ENCODE assay signal across 14 cellular contexts in genomic region chr10:64396105-64396504, GRCh38.
DNase-seq lines count a peak whose midpoint lies in the region; ATAC-seq and TF ChIP-seq lines count a peak whose summit lies in the region.
"Had no signal": no experiment of that assay in that cellular context is flagged by ENCODE, and none has a peak within 500 bp of the region (broad histone marks: within the 10 kb centered on the region; RNA-seq: fewer than 3 reads in every experiment).

No MANE protein-coding gene starts in this region.

- H3K4me1 ChIP-seq in transverse colon: no peaks in the 10 kb centered on the region
- H3K4me1 ChIP-seq in esophagus muscularis mucosa: peaks cover 0 to 6% (median 2%) of the 10 kb centered on the region in 4 donors
- H3K4me1 ChIP-seq: HAP-1, left ventricle myocardium inferior had no signal

- TF ChIP-seq POLR2A in transverse colon (IDR thresholded peaks at IDR 0.05): no peak
- TF ChIP-seq POLR2A in esophagus muscularis mucosa (IDR thresholded peaks at IDR 0.05; ENCODE audit: low read depth): no peak

- no peaks in the 10 kb centered on the region for H3K27me3 ChIP-seq in transverse colon
- no peaks in the 10 kb centered on the region for H3K27me3 ChIP-seq in esophagus muscularis mucosa

- intact Hi-C loops in transverse colon (cut with DNase I; ENCODE audit: low total_unique reads) (no loop called here), Right ventricle myocardium inferior (cut with DNase I) (no loop called here), esophagus muscularis mucosa (cut with DNase I) (no loop called here)

- in situ Hi-C loops in transverse colon (cut with MboI; ENCODE audit: low pct_ligation_motif_present in 1 of 4, low pct_unique_long_range_greater_than_20kb in 1 of 4, low sequenced_read_pairs in 3 of 4): no loop called here

- TF ChIP-seq EP300 in transverse colon (IDR thresholded peaks at IDR 0.05; ENCODE audit: low read depth) (no peak), esophagus muscularis mucosa (IDR thresholded peaks at IDR 0.05) (no peak)

- no peak for ATAC-seq in Right ventricle myocardium inferior
- ATAC-seq: K562 had no signal

- TF ChIP-seq CTCF in epithelial cell of esophagus (IDR thresholded peaks at IDR 0.05; ENCODE audit: insufficient read depth, low read depth, low read length, missing control alignments): no peak
- TF ChIP-seq CTCF in transverse colon (IDR thresholded peaks at IDR 0.05): no peak
- TF ChIP-seq CTCF in esophagus muscularis mucosa (IDR thresholded peaks at IDR 0.05): no peak

- H3K9me3 ChIP-seq in transverse colon (no peaks in the 10 kb centered on the region), esophagus muscularis mucosa (no peaks in the 10 kb centered on the region)
- H3K9me3 ChIP-seq: HAP-1 had no signal

- H3K27ac ChIP-seq in transverse colon (no peak overlapping the region), esophagus muscularis mucosa (replicated peaks in 1 of 4) (no peak overlapping the region)
- H3K27ac ChIP-seq: left ventricle myocardium inferior had no signal

- peak; percentile 45 for DNase-seq in AG08395 (ENCODE audit: low spot score)
- peak; percentile 0 for DNase-seq in M059J (ENCODE audit: low read depth)
- peak; percentile 2 for DNase-seq in epithelial cell of esophagus (ENCODE audit: low read depth)
- DNase-seq in myocyte (ENCODE audit: low read depth): peak; percentile 30
- no peak for DNase-seq in inferior parietal cortex (ENCODE audit: extremely low spot score)
- DNase-seq in transverse colon: no peak
- no peak for DNase-seq in Right ventricle myocardium inferior (ENCODE audit: missing footprints)
- no peak for DNase-seq in esophagus muscularis mucosa (ENCODE audit: extremely low spot score)
- DNase-seq: left ventricle myocardium inferior, NCI-H1694, occipital lobe, SIG-M5 had no signal

- H3K4me3 ChIP-seq in epithelial cell of esophagus (ENCODE audit: low read length) (no peak overlapping the region), transverse colon (no peak overlapping the region), esophagus muscularis mucosa (no peak overlapping the region)
- H3K4me3 ChIP-seq: HAP-1, K562, left ventricle myocardium inferior had no signal

- H3K36me3 ChIP-seq in transverse colon: no peaks in the 10 kb centered on the region
- no peaks in the 10 kb centered on the region for H3K36me3 ChIP-seq in esophagus muscularis mucosa
- H3K36me3 ChIP-seq: HAP-1, left ventricle myocardium inferior had no signal

Comparison
In these comparisons a context has a peak if more than half of its experiments do, and no peak if none do; other contexts are left out.
1. DNase-seq: peak in AG08395 (single experiment), M059J (single experiment), epithelial cell of esophagus (single experiment) and myocyte (single experiment); none in inferior parietal cortex (single experiment), transverse colon (single experiment), Right ventricle myocardium inferior (single experiment) and esophagus muscularis mucosa (single experiment).